In genomic region chr2:61658841-61659780, GRCh38 we compare ENCODE assay signal across 8 cellular contexts.
DNase-seq lines count a peak whose midpoint lies in the region; ATAC-seq, FAIRE-seq and TF ChIP-seq lines count a peak whose summit lies in the region.

No MANE protein-coding gene starts in this region.

- H3K27me3 ChIP-seq in right lobe of liver = no peaks in the 10 kb centered on the region

- H3K36me3 ChIP-seq in right lobe of liver = no peaks in the 10 kb centered on the region

- H3K4me1 ChIP-seq in right lobe of liver = peaks cover 0 to 9% (median 4%) of the 10 kb centered on the region in 4 donors

- ATAC-seq in right lobe of liver = peak; percentile 69 to 92 (median 72)
- no peak for ATAC-seq in GM18505 (IDR thresholded peaks at IDR 0.05; ENCODE audit: unreplicated experiment)

- peak; percentile 60 for TF ChIP-seq CTCF in cardiac fibroblast (IDR thresholded peaks at IDR 0.05; ENCODE audit: low read depth, low read length)
- TF ChIP-seq CTCF in right lobe of liver (IDR thresholded peaks at IDR 0.05) = peak; percentile 33 to 67 (median 50)

- intact Hi-C loops in right lobe of liver (cut with DNase I) = no loop called here

- no peaks in the 10 kb centered on the region for H3K9me3 ChIP-seq in right lobe of liver

- H3K4me3 ChIP-seq in cardiac fibroblast (replicated peaks in 1 of 2; ENCODE audit: low read depth in 2 of 2, low read length in 2 of 2) = no peak overlapping the region
- H3K4me3 ChIP-seq in right lobe of liver = no peak overlapping the region

- peak; percentile 64 for FAIRE-seq in A204.1 (lab: Jason Lieb, UNC)

- 36% methylated on average over 3 of the region's 3 CpGs for WGBS in right lobe of liver (ENCODE audit: insufficient coverage, low coverage, low lambda C conversion rate, missing lambda C conversion rate)

- TF ChIP-seq POLR2A in right lobe of liver (IDR thresholded peaks at IDR 0.05) (no peak), GM18505 (IDR thresholded peaks at IDR 0.05; ENCODE audit: borderline replicate concordance, extremely low read depth, insufficient read depth, insufficient read length) (no peak)

- H3K27ac ChIP-seq in right lobe of liver = peak overlapping the region in 1 of 3 donors; percentile 14

- DNase-seq in GF-D8 (lab: John Stamatoyannopoulos, UW) = peak; percentile 16
- peak; percentile 65 for DNase-seq in NCI-H2227 (lab: John Stamatoyannopoulos, UW; ENCODE audit: unreplicated experiment)
- DNase-seq in cardiac fibroblast (ENCODE audit: low read depth in 2 of 2) = peak; percentile 61 to 72
- DNase-seq in right lobe of liver = no peak
- DNase-seq in putamen (ENCODE audit: low spot score) = no peak
- no peak for DNase-seq in activated CD8-positive, alpha-beta memory T cell treated with anti-CD3 and anti-CD28 coated beads, Interleukin-2, amount 50 U/mL, for 48 hours

Comparison
In these comparisons a context has a peak if more than half of its experiments do, and no peak if none do; other contexts are left out.
1. DNase-seq: peak in GF-D8 (single experiment), NCI-H2227 (single experiment) and cardiac fibroblast (2 of 2); none in right lobe of liver (0 of 3), putamen (single experiment) and activated CD8-positive, alpha-beta memory T cell treated with anti-CD3 and anti-CD28 coated beads, Interleukin-2, amount 50 U/mL, for 48 hours (single experiment).